Comparison of ENCODE assay signal across 1 cellular context in genomic region chr7:107076781-107077698, GRCh38.
A peak's percentile ranks its signal among the peaks of the same experiment; 100 is the strongest.
TF ChIP-seq lines count a peak whose summit lies in the region.

No MANE protein-coding gene starts in this region.

TF ChIP-seq in K562, 482 proteins besides CTCF, POLR2A, EP300 and RAD21 (continued from another document and continues in another):
- TF ChIP-seq, protein P1, sequence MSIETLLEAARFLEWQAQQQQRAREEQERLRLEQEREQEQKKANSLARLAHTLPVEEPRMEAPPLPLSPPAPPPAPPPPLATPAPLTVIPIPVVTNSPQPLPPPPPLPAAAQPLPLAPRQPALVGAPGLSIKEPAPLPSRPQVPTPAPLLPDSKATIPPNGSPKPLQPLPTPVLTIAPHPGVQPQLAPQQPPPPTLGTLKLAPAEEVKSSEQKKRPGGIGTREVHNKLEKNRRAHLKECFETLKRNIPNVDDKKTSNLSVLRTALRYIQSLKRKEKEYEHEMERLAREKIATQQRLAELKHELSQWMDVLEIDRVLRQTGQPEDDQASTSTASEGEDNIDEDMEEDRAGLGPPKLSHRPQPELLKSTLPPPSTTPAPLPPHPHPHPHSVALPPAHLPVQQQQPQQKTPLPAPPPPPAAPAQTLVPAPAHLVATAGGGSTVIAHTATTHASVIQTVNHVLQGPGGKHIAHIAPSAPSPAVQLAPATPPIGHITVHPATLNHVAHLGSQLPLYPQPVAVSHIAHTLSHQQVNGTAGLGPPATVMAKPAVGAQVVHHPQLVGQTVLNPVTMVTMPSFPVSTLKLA (conservative IDR thresholded peaks at IDR 0.05): 0 out of 4 replicates have a peak, but pooled peaks of 1 of the 2 experiments have one; percentile 14
- TF ChIP-seq ZBTB7A (IDR thresholded peaks at IDR 0.05; ENCODE audit: borderline replicate concordance, control insufficient read depth, low read depth, low read length): no peak
- no peak for TF ChIP-seq NCOA4 (IDR thresholded peaks at IDR 0.05; ENCODE audit: partially characterized antibody)
- TF ChIP-seq TAF15 (IDR thresholded peaks at IDR 0.05; ENCODE audit: low read depth, low read length): no peak
- TF ChIP-seq, protein P2, sequence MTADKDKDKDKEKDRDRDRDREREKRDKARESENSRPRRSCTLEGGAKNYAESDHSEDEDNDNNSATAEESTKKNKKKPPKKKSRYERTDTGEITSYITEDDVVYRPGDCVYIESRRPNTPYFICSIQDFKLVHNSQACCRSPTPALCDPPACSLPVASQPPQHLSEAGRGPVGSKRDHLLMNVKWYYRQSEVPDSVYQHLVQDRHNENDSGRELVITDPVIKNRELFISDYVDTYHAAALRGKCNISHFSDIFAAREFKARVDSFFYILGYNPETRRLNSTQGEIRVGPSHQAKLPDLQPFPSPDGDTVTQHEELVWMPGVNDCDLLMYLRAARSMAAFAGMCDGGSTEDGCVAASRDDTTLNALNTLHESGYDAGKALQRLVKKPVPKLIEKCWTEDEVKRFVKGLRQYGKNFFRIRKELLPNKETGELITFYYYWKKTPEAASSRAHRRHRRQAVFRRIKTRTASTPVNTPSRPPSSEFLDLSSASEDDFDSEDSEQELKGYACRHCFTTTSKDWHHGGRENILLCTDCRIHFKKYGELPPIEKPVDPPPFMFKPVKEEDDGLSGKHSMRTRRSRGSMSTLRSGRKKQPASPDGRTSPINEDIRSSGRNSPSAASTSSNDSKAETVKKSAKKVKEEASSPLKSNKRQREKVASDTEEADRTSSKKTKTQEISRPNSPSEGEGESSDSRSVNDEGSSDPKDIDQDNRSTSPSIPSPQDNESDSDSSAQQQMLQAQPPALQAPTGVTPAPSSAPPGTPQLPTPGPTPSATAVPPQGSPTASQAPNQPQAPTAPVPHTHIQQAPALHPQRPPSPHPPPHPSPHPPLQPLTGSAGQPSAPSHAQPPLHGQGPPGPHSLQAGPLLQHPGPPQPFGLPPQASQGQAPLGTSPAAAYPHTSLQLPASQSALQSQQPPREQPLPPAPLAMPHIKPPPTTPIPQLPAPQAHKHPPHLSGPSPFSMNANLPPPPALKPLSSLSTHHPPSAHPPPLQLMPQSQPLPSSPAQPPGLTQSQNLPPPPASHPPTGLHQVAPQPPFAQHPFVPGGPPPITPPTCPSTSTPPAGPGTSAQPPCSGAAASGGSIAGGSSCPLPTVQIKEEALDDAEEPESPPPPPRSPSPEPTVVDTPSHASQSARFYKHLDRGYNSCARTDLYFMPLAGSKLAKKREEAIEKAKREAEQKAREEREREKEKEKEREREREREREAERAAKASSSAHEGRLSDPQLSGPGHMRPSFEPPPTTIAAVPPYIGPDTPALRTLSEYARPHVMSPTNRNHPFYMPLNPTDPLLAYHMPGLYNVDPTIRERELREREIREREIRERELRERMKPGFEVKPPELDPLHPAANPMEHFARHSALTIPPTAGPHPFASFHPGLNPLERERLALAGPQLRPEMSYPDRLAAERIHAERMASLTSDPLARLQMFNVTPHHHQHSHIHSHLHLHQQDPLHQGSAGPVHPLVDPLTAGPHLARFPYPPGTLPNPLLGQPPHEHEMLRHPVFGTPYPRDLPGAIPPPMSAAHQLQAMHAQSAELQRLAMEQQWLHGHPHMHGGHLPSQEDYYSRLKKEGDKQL (CRISPR knock-in tag; IDR thresholded peaks at IDR 0.05; ENCODE audit: borderline replicate concordance): no peak
- no peak for TF ChIP-seq ZNF445 (CRISPR knock-in tag; IDR thresholded peaks at IDR 0.05; ENCODE audit: low read depth)
- no peak for TF ChIP-seq STAT5B (CRISPR knock-in tag; IDR thresholded peaks at IDR 0.05)
- TF ChIP-seq CBX2 (IDR thresholded peaks at IDR 0.05; ENCODE audit: insufficient read depth, low read length, poor library complexity, severe bottlenecking): no peak
- TF ChIP-seq ARID1B (IDR thresholded peaks at IDR 0.05): peak; percentile 69
- no peak for TF ChIP-seq CHCHD3 (CRISPR knock-in tag; IDR thresholded peaks at IDR 0.05)
- no peak for TF ChIP-seq ZNF79 (CRISPR knock-in tag; IDR thresholded peaks at IDR 0.05; ENCODE audit: low read depth)
- TF ChIP-seq ZNF695 (CRISPR knock-in tag; IDR thresholded peaks at IDR 0.05): no peak
- no peak for TF ChIP-seq ZNF507 (tag; conservative IDR thresholded peaks at IDR 0.05)
- no peak for TF ChIP-seq DACH1 (IDR thresholded peaks at IDR 0.05; ENCODE audit: partially characterized antibody)
- no peak for TF ChIP-seq DLX4 (CRISPR knock-in tag; IDR thresholded peaks at IDR 0.05)
- TF ChIP-seq ARID3A (IDR thresholded peaks at IDR 0.05; ENCODE audit: borderline replicate concordance, low read depth, low read length): no peak
- TF ChIP-seq SP2 (IDR thresholded peaks at IDR 0.05; ENCODE audit: extremely low read depth, low read depth, low read length, poor library complexity, severe bottlenecking): no peak
- no peak for TF ChIP-seq RB1 (IDR thresholded peaks at IDR 0.05; ENCODE audit: low read depth)
- TF ChIP-seq NCOA2 (IDR thresholded peaks at IDR 0.05; ENCODE audit: partially characterized antibody in 2 of 2): peak in 1 of 2 experiments; percentile 36
- TF ChIP-seq ZFPM2 (CRISPR knock-in tag; IDR thresholded peaks at IDR 0.05): no peak
- 0 out of 2 replicates have a peak, but pooled peaks have one; percentile 26 for TF ChIP-seq ETV5 (CRISPR knock-in tag; IDR thresholded peaks at IDR 0.05; ENCODE audit: low read depth)
- no peak for TF ChIP-seq SMARCA5 (IDR thresholded peaks at IDR 0.05)
- TF ChIP-seq POLR2AphosphoS5 (IDR thresholded peaks at IDR 0.05; ENCODE audit: control insufficient read depth, insufficient read depth, low read depth, low read length): no peak
- TF ChIP-seq, protein P3, sequence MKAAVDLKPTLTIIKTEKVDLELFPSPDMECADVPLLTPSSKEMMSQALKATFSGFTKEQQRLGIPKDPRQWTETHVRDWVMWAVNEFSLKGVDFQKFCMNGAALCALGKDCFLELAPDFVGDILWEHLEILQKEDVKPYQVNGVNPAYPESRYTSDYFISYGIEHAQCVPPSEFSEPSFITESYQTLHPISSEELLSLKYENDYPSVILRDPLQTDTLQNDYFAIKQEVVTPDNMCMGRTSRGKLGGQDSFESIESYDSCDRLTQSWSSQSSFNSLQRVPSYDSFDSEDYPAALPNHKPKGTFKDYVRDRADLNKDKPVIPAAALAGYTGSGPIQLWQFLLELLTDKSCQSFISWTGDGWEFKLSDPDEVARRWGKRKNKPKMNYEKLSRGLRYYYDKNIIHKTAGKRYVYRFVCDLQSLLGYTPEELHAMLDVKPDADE (conservative IDR thresholded peaks at IDR 0.05; ENCODE audit: control insufficient read depth, low read depth, low read length): no peak
- TF ChIP-seq MXI1 (IDR thresholded peaks at IDR 0.05; ENCODE audit: low read depth, low read length): no peak
- peak; percentile 47 for TF ChIP-seq TAF9B (IDR thresholded peaks at IDR 0.05; ENCODE audit: partially characterized antibody)
- TF ChIP-seq, protein P4, sequence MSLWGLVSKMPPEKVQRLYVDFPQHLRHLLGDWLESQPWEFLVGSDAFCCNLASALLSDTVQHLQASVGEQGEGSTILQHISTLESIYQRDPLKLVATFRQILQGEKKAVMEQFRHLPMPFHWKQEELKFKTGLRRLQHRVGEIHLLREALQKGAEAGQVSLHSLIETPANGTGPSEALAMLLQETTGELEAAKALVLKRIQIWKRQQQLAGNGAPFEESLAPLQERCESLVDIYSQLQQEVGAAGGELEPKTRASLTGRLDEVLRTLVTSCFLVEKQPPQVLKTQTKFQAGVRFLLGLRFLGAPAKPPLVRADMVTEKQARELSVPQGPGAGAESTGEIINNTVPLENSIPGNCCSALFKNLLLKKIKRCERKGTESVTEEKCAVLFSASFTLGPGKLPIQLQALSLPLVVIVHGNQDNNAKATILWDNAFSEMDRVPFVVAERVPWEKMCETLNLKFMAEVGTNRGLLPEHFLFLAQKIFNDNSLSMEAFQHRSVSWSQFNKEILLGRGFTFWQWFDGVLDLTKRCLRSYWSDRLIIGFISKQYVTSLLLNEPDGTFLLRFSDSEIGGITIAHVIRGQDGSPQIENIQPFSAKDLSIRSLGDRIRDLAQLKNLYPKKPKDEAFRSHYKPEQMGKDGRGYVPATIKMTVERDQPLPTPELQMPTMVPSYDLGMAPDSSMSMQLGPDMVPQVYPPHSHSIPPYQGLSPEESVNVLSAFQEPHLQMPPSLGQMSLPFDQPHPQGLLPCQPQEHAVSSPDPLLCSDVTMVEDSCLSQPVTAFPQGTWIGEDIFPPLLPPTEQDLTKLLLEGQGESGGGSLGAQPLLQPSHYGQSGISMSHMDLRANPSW (CRISPR knock-in tag; IDR thresholded peaks at IDR 0.05): no peak
- no peak for TF ChIP-seq YY1 (IDR thresholded peaks at IDR 0.05; ENCODE audit: borderline replicate concordance in 1 of 3, control insufficient read depth in 1 of 3, extremely low read depth in 1 of 3, insufficient read depth in 3 of 3, insufficient read length in 1 of 3, insufficient replicate concordance in 2 of 3, low read depth in 1 of 3, low read length in 2 of 3)
- no peak; the same call in 1 of the 2 replicates for TF ChIP-seq ESRRA (IDR thresholded peaks at IDR 0.05; ENCODE audit: borderline replicate concordance, low read depth)
- no peak for TF ChIP-seq SRSF1 (IDR thresholded peaks at IDR 0.05; ENCODE audit: low read depth, low read length)
- TF ChIP-seq HOXB6 (CRISPR knock-in tag; IDR thresholded peaks at IDR 0.05; ENCODE audit: borderline replicate concordance): no peak
